16 cellular contexts compared by ENCODE assay signal in the genomic region with DNA sequence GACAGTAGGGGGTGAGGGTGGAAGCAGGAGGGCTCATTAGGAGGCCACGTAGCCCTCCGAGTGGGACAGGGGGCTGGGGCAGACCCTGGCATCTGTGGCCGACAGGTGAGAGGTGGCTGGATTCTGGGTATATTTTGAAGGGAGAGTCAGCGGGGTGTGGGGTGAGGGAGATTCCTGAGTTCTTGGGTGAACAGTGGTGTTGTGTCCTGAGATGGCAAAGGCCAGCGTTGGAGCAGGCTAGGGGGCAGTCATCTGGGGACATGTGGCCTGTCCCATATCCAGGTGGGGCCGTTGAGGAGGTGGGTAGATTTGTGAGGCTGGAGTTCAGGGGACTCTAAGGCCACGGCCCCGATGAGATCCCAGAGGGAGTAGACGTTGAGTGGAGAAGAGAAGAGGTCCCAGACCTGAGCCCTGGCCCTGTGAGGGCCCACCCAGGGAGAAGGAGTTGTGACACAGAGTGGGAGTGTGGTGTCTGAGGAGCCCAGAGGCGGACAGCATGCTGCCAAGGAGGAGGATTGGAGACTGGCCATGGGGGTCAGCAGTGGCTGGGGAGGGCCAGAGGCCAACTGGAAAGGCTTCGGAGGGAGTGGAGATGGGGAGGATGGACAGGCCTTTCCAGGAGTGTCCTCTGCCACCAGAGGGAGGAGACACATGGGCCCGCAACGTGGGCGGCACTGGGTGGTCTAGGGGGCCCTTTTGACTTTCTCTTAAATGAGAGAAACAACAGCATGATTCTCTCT. TPM values are rescaled to one million over a fixed set of nuclear protein-coding genes. Genes with fewer than 3 reads are reported as not detected.
DNase-seq lines count a peak whose midpoint lies in the region; ATAC-seq, FAIRE-seq and TF ChIP-seq lines count a peak whose summit lies in the region.
"Had no signal": no experiment of that assay in that cellular context is flagged by ENCODE, and none has a peak within 500 bp of the region (broad histone marks: within the 10 kb centered on the region; RNA-seq: fewer than 3 reads in every experiment).

No MANE protein-coding gene starts in this region.

- no peaks in the 10 kb centered on the region for H3K27me3 ChIP-seq in CD4-positive, alpha-beta T cell (ENCODE audit: control insufficient read depth, insufficient read depth, low read length)
- H3K27me3 ChIP-seq in GM23338 (ENCODE audit: insufficient read depth) = no peaks in the 10 kb centered on the region
- H3K27me3 ChIP-seq in keratinocyte (ENCODE audit: control insufficient read depth, extremely low read depth, insufficient read depth, low read length) = no peaks in the 10 kb centered on the region
- H3K27me3 ChIP-seq: BLaER1 had no signal

- no peaks in the 10 kb centered on the region for H3K4me1 ChIP-seq in GM23338 (ENCODE audit: insufficient read depth)
- H3K4me1 ChIP-seq in keratinocyte (ENCODE audit: control insufficient read depth, extremely low read depth, insufficient read depth, low read length) = peaks cover 20% of the 10 kb centered on the region
- H3K4me1 ChIP-seq: HAP-1 had no signal

- CTCF ChIA-PET in CD4-positive, alpha-beta T cell (lab: Charles Lee) = no interaction called here
- CTCF ChIA-PET in activated CD8-positive, alpha-beta T cell treated with anti-CD3 and anti-CD28 coated beads, Interleukin-2, amount 10 ng/mL, durations not matched to agents 7 days and 5 days (lab: Charles Lee) = no interaction called here

- H3F3A ChIP-seq in GM23338 (replicated peaks; ENCODE audit: low read depth) = no peaks in the 10 kb centered on the region

- H3K9me3 ChIP-seq in CD4-positive, alpha-beta T cell (ENCODE audit: control insufficient read depth, low read length) = no peaks in the 10 kb centered on the region
- H3K9me3 ChIP-seq in keratinocyte (ENCODE audit: control insufficient read depth, low read depth, low read length) = no peaks in the 10 kb centered on the region
- H3K9me3 ChIP-seq: BLaER1, HAP-1 had no signal

- intact Hi-C loops in CD4-positive, alpha-beta T cell (cut with DNase I, micrococcal nuclease) = loop anchor here in 1 of 2 experiments (5.0 kb wide), 1 partner anchor 612 kb away; no protein-coding TSS in a partner anchor

- H3K27me3 Mint-ChIP-seq in CD4-positive, alpha-beta T cell = no peaks in the 10 kb centered on the region
- H3K27me3 Mint-ChIP-seq in GM23338 (ENCODE audit: insufficient read depth, low read depth, poor library complexity) = peaks cover 1% of the 10 kb centered on the region
- peaks cover 2% of the 10 kb centered on the region for H3K27me3 Mint-ChIP-seq in activated CD8-positive, alpha-beta T cell treated with anti-CD3 and anti-CD28 coated beads, Interleukin-2, amount 10 ng/mL, durations not matched to agents 7 days and 5 days (ENCODE audit: low read depth)

- no peaks in the 10 kb centered on the region for H3K36me3 ChIP-seq in GM23338 (ENCODE audit: insufficient read depth)
- no peaks in the 10 kb centered on the region for H3K36me3 ChIP-seq in keratinocyte (ENCODE audit: control insufficient read depth in 2 of 2, extremely low read depth in 1 of 2, insufficient read depth in 2 of 2, low read length in 2 of 2)
- H3K36me3 ChIP-seq: BLaER1, HAP-1 had no signal

- no peaks in the 10 kb centered on the region for H3K9me2 ChIP-seq in GM23338 (ENCODE audit: insufficient read depth)

- H3K27ac Mint-ChIP-seq in CD4-positive, alpha-beta T cell = peak overlapping the region; percentile 68
- peak overlapping the region; percentile 65; the same call in 1 of the 2 replicates for H3K27ac Mint-ChIP-seq in GM23338
- H3K27ac Mint-ChIP-seq in activated CD8-positive, alpha-beta T cell treated with anti-CD3 and anti-CD28 coated beads, Interleukin-2, amount 10 ng/mL, durations not matched to agents 7 days and 5 days = peak overlapping the region; percentile 86
- H3K27ac Mint-ChIP-seq: brain had no signal

- H3K36me3 Mint-ChIP-seq in CD4-positive, alpha-beta T cell (ENCODE audit: low read depth) = no peaks in the 10 kb centered on the region
- H3K36me3 Mint-ChIP-seq in GM23338 (ENCODE audit: low read depth) = no peaks in the 10 kb centered on the region
- no peaks in the 10 kb centered on the region for H3K36me3 Mint-ChIP-seq in activated CD8-positive, alpha-beta T cell treated with anti-CD3 and anti-CD28 coated beads, Interleukin-2, amount 10 ng/mL, durations not matched to agents 7 days and 5 days (ENCODE audit: low read depth)
- H3K36me3 Mint-ChIP-seq: brain had no signal

- H3K4me1 Mint-ChIP-seq in CD4-positive, alpha-beta T cell (ENCODE audit: low read depth) = peaks cover 36% of the 10 kb centered on the region
- peaks cover 10% of the 10 kb centered on the region for H3K4me1 Mint-ChIP-seq in GM23338
- peaks cover 44% of the 10 kb centered on the region for H3K4me1 Mint-ChIP-seq in activated CD8-positive, alpha-beta T cell treated with anti-CD3 and anti-CD28 coated beads, Interleukin-2, amount 10 ng/mL, durations not matched to agents 7 days and 5 days (ENCODE audit: low read depth)

- no peak for TF ChIP-seq POLR2A in H54 (IDR thresholded peaks at IDR 0.05; ENCODE audit: low read depth, low read length)

- H3K9ac ChIP-seq in keratinocyte (ENCODE audit: control insufficient read depth, extremely low read depth, insufficient read depth, low read length) = no peak overlapping the region
- H3K9ac ChIP-seq: BLaER1 had no signal

- no peak overlapping the region for H3K4me2 ChIP-seq in GM23338
- H3K4me2 ChIP-seq in keratinocyte (ENCODE audit: control insufficient read depth, extremely low read depth, insufficient read depth, low read depth, low read length) = peak overlapping the region; percentile 46

- no peak overlapping the region for H3K4me3 ChIP-seq in GM23338
- no peak overlapping the region for H3K4me3 ChIP-seq in keratinocyte (ENCODE audit: control insufficient read depth in 2 of 3, extremely low read depth in 1 of 3, insufficient read depth in 2 of 3, low read depth in 1 of 3, low read length in 3 of 3)
- H3K4me3 ChIP-seq: BLaER1, HAP-1 had no signal

- DNase-seq in CD4-positive, alpha-beta T cell = no peak
- DNase-seq in GM23338 (ENCODE audit: low spot score) (no peak), keratinocyte (ENCODE audit: low read depth, low spot score) (no peak), H54 (ENCODE audit: insufficient read length, low spot score) (no peak), GM20000 (ENCODE audit: low spot score) (no peak), SHP77 treated with DMSO at 0.1 percent for 48 hours (lab: John Stamatoyannopoulos, UW) (no peak)
- no peak for DNase-seq in activated CD8-positive, alpha-beta T cell treated with anti-CD3 and anti-CD28 coated beads, Interleukin-2, amount 10 ng/mL, durations not matched to agents 7 days and 5 days
- DNase-seq: left ventricle myocardium superior, NCI-H1048, NCI-H226 had no signal

- POLR2A ChIA-PET in CD4-positive, alpha-beta T cell (lab: Charles Lee) = no interaction called here
- POLR2A ChIA-PET in activated CD8-positive, alpha-beta T cell treated with anti-CD3 and anti-CD28 coated beads, Interleukin-2, amount 10 ng/mL, durations not matched to agents 7 days and 5 days (lab: Charles Lee) = no interaction called here

- no peaks in the 10 kb centered on the region for H3K9me3 Mint-ChIP-seq in CD4-positive, alpha-beta T cell
- no peaks in the 10 kb centered on the region for H3K9me3 Mint-ChIP-seq in GM23338
- no peaks in the 10 kb centered on the region for H3K9me3 Mint-ChIP-seq in activated CD8-positive, alpha-beta T cell treated with anti-CD3 and anti-CD28 coated beads, Interleukin-2, amount 10 ng/mL, durations not matched to agents 7 days and 5 days (ENCODE audit: insufficient read depth)
- H3K9me3 Mint-ChIP-seq: brain had no signal

- H2AFZ ChIP-seq in GM23338 (no peak overlapping the region), keratinocyte (ENCODE audit: control insufficient read depth, low read length) (no peak overlapping the region)

- dilution Hi-C loops in keratinocyte (cut with MboI; ENCODE audit: extremely low pct_ligation_motif_present, low sequenced_read_pairs) = no loop called here

- no peak overlapping the region for H3K27ac ChIP-seq in CD4-positive, alpha-beta T cell (ENCODE audit: low read depth, low read length)
- H3K27ac ChIP-seq in GM23338 (ENCODE audit: low read depth) (no peak overlapping the region), keratinocyte (ENCODE audit: control insufficient read depth, insufficient read depth, low read length) (no peak overlapping the region)
- H3K27ac ChIP-seq: BLaER1 had no signal

- H3K9me1 ChIP-seq in keratinocyte (ENCODE audit: control insufficient read depth, extremely low read depth, insufficient read depth, low read length) = no peaks in the 10 kb centered on the region

- TF ChIP-seq CTCF in CD4-positive, alpha-beta T cell (IDR thresholded peaks at IDR 0.05) = no peak
- TF ChIP-seq CTCF in GM23338 (conservative IDR thresholded peaks at IDR 0.05; ENCODE audit: low read depth in 2 of 2) (no peak), keratinocyte (optimal IDR thresholded peaks at IDR 0.05 in 1 of 3, IDR thresholded peaks at IDR 0.05 in 1 of 3, conservative IDR thresholded peaks at IDR 0.05 in 1 of 3; ENCODE audit: extremely low read depth in 1 of 3, insufficient read depth in 2 of 3, low read length in 3 of 3) (no peak), GM20000 (IDR thresholded peaks at IDR 0.05; ENCODE audit: extremely low read depth, missing control alignments) (no peak)

- peak overlapping the region; percentile 58 for H3K4me3 Mint-ChIP-seq in CD4-positive, alpha-beta T cell
- no peak overlapping the region for H3K4me3 Mint-ChIP-seq in GM23338
- peak overlapping the region; percentile 36 for H3K4me3 Mint-ChIP-seq in activated CD8-positive, alpha-beta T cell treated with anti-CD3 and anti-CD28 coated beads, Interleukin-2, amount 10 ng/mL, durations not matched to agents 7 days and 5 days
- H3K4me3 Mint-ChIP-seq: brain had no signal

- H3K79me2 ChIP-seq in GM23338 (replicated peaks; ENCODE audit: insufficient read depth) (no peaks in the 10 kb centered on the region), keratinocyte (ENCODE audit: control insufficient read depth, insufficient read depth, low read length) (no peaks in the 10 kb centered on the region)

- ATAC-seq in CD4-positive, alpha-beta T cell (ENCODE audit: poor library complexity) = no peak
- ATAC-seq in GM23338 = no peak
- ATAC-seq in activated CD8-positive, alpha-beta T cell treated with anti-CD3 and anti-CD28 coated beads, Interleukin-2, amount 10 ng/mL, durations not matched to agents 7 days and 5 days = no peak
- no peak for ATAC-seq in HG02938 (IDR thresholded peaks at IDR 0.05; ENCODE audit: unreplicated experiment)
- ATAC-seq: HepG2, left ventricle myocardium superior had no signal

- FAIRE-seq in keratinocyte (lab: Jason Lieb, UNC) = no peak
- FAIRE-seq in H54 (lab: Jason Lieb, UNC) = no peak
- FAIRE-seq: HepG2 had no signal

- H4K20me1 ChIP-seq in GM23338 (replicated peaks; ENCODE audit: insufficient read depth) (no peaks in the 10 kb centered on the region; the same call in 1 of the 2 replicates), keratinocyte (ENCODE audit: control insufficient read depth, extremely low read depth, insufficient read depth, low read length) (no peaks in the 10 kb centered on the region)
- H4K20me1 ChIP-seq: BLaER1 had no signal

RNA-seq across cellular contexts. Expression of a gene that starts 19.6 kb away (rescaled TPM):
- 1 to 10 TPM; 1.3 to 1.4 TPM for total RNA-seq in CD4-positive, alpha-beta T cell
- 6.2 and 8.7 TPM in 2 replicates for total RNA-seq in GM23338 (2014; rRNA removed; shearing (Covaris generic))
- polyA plus RNA-seq in GM23338 (2016; fragmentation: Nextera tagmentation; extraction: Ambion mirVana) (4.7 and 5.2 TPM in 2 replicates), keratinocyte (not detected in 3 replicates)
- 1 to 10 TPM; 1.4 to 1.9 TPM for total RNA-seq in activated CD8-positive, alpha-beta T cell treated with anti-CD3 and anti-CD28 coated beads, Interleukin-2, amount 10 ng/mL, durations not matched to agents 7 days and 5 days
- not detected for polyA plus RNA-seq in keratinocyte (2011; ENCODE audit: low read depth)
- polyA plus RNA-seq in keratinocyte (2011; cell fraction: cytosol; rRNA removed) = not detected in 2 replicates
- not detected in 2 replicates for polyA plus RNA-seq in keratinocyte (2011; cell fraction: nucleus; rRNA removed)
- 0.03 TPM in 1 of 2 replicates, not detected in the other for polyA plus RNA-seq in keratinocyte (2012; ENCODE audit: low replicate concordance)
- not detected in 3 replicates for polyA minus RNA-seq in keratinocyte
- polyA minus RNA-seq in keratinocyte (2011; cell fraction: cytosol; rRNA and poly(A)+ RNA removed) = not detected
- not detected in 2 replicates for polyA minus RNA-seq in keratinocyte (2011; cell fraction: nucleus; rRNA and poly(A)+ RNA removed)
- total RNA-seq: HepG2, SK-MEL-5 had no signal
- polyA plus RNA-seq: HepG2 had no signal

RNA-seq across cellular contexts. Expression of a gene that starts 59.6 kb away (rescaled TPM):
- total RNA-seq in CD4-positive, alpha-beta T cell = 1,000 to 10,000 TPM; 3,088 to 3,122 TPM
- 1,675 and 2,175 TPM in 2 replicates for total RNA-seq in GM23338 (2014; rRNA removed; shearing (Covaris generic))
- polyA plus RNA-seq in GM23338 (2016; fragmentation: Nextera tagmentation; extraction: Ambion mirVana) = 1,755 and 1,834 TPM in 2 replicates
- 1,000 to 10,000 TPM; 1,272 to 1,289 TPM for total RNA-seq in activated CD8-positive, alpha-beta T cell treated with anti-CD3 and anti-CD28 coated beads, Interleukin-2, amount 10 ng/mL, durations not matched to agents 7 days and 5 days
- 2,818 to 3,877 TPM (median 3,767 TPM) in 3 replicates for polyA plus RNA-seq in keratinocyte
- 257 TPM for polyA plus RNA-seq in keratinocyte (2011; ENCODE audit: low read depth)
- polyA plus RNA-seq in keratinocyte (2011; cell fraction: cytosol; rRNA removed) = 4,155 and 5,101 TPM in 2 replicates
- polyA plus RNA-seq in keratinocyte (2011; cell fraction: nucleus; rRNA removed) = 1,247 and 1,439 TPM in 2 replicates
- 2,602 and 3,258 TPM in 2 replicates for polyA plus RNA-seq in keratinocyte (2012; ENCODE audit: low replicate concordance)
- polyA minus RNA-seq in keratinocyte = 1,516 to 2,301 TPM (median 2,149 TPM) in 3 replicates
- polyA minus RNA-seq in keratinocyte (2011; cell fraction: cytosol; rRNA and poly(A)+ RNA removed) = 1,259 TPM
- polyA minus RNA-seq in keratinocyte (2011; cell fraction: nucleus; rRNA and poly(A)+ RNA removed) = 176 and 189 TPM in 2 replicates
